Comparison of ENCODE assay signal across 20 cellular contexts in the genomic region with DNA sequence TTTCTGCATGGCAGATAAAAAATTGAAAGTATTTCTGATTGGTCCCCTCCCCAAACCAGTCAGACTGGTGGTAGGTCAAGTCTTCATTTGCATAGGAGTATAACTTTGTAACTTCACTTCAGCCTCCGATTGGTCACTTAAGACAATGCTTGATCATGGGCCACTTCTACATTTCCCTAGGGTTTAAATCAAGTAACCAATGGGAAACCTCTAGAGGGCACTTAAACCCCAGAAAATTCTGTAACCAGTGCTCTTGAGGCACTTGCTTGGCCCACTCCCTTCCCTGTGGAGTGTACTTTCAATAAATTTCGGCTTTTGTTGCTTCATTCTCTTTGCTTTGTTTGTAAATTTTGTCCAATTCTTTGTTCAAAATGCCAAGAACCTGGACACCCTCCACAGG.
DNase-seq lines count a peak whose midpoint lies in the region; ATAC-seq and TF ChIP-seq lines count a peak whose summit lies in the region.
"Had no signal": no experiment of that assay in that cellular context is flagged by ENCODE, and none has a peak within 500 bp of the region (broad histone marks: within the 10 kb centered on the region; RNA-seq: fewer than 3 reads in every experiment).

No MANE protein-coding gene starts in this region.

- H3K79me2 ChIP-seq in OCI-LY3 (ENCODE audit: low read length) (no peaks in the 10 kb centered on the region), mesendoderm (ENCODE audit: control insufficient read depth, insufficient read depth, low read length) (no peaks in the 10 kb centered on the region)

- peak; percentile 92 for ATAC-seq in WTC11
- ATAC-seq in GM18520 (IDR thresholded peaks at IDR 0.05; ENCODE audit: unreplicated experiment), result no peak
- ATAC-seq: CD8-positive, alpha-beta T cell had no signal

- H3K27ac Mint-ChIP-seq in WTC11, result no peak overlapping the region
- H3K27ac Mint-ChIP-seq: CD8-positive, alpha-beta T cell; T-helper 1 cell treated with Interleukin-12 subunit alpha and Interleukin-12 subunit beta and Interleukin-4 antibody, amounts not matched to agents 30 μg/mL and 1 μg/mL, for 36 hours had no signal

- H3K27me3 ChIP-seq in H7 (ENCODE audit: control insufficient read depth, insufficient read depth, low read length), result no peaks in the 10 kb centered on the region
- H3K27me3 ChIP-seq in OCI-LY3 (ENCODE audit: low read depth, low read length), result no peaks in the 10 kb centered on the region
- no peaks in the 10 kb centered on the region for H3K27me3 ChIP-seq in mesendoderm (ENCODE audit: insufficient read depth, low read length, poor library complexity)
- no peaks in the 10 kb centered on the region for H3K27me3 ChIP-seq in colonic mucosa
- H3K27me3 ChIP-seq: BLaER1 had no signal

- no peaks in the 10 kb centered on the region for H4K20me1 ChIP-seq in OCI-LY3 (ENCODE audit: insufficient read depth, low read length)
- H4K20me1 ChIP-seq: BLaER1 had no signal

- no peak overlapping the region for H3K23ac ChIP-seq in mesendoderm (ENCODE audit: low read length)

- H3K9ac ChIP-seq in OCI-LY3 (ENCODE audit: low read length) (no peak overlapping the region), mesendoderm (ENCODE audit: low read length) (no peak overlapping the region), colonic mucosa (ENCODE audit: low read depth in 2 of 2, low read length in 2 of 2) (no peak overlapping the region)
- H3K9ac ChIP-seq: BLaER1 had no signal

- no peaks in the 10 kb centered on the region for H3K36me3 ChIP-seq in H7 (replicated peaks; ENCODE audit: control insufficient read depth, insufficient read depth, low read length)
- no peaks in the 10 kb centered on the region for H3K36me3 ChIP-seq in OCI-LY3 (replicated peaks; ENCODE audit: low read depth, low read length)
- no peaks in the 10 kb centered on the region for H3K36me3 ChIP-seq in mesendoderm (ENCODE audit: control insufficient read depth, insufficient read depth, low read length)
- H3K36me3 ChIP-seq in colonic mucosa, result no peaks in the 10 kb centered on the region
- H3K36me3 ChIP-seq: BLaER1 had no signal

- no peak overlapping the region for H4K5ac ChIP-seq in mesendoderm (ENCODE audit: low read length)

- H3K4me1 Mint-ChIP-seq in WTC11, result peaks cover 8% of the 10 kb centered on the region

- POLR2A ChIA-PET in WTC11 (lab: Charles Lee), result no interaction called here

- no peak overlapping the region for H4K8ac ChIP-seq in mesendoderm (ENCODE audit: low read depth, low read length)

- no peak overlapping the region for H2BK5ac ChIP-seq in mesendoderm (ENCODE audit: low read length)

- H2BK15ac ChIP-seq in mesendoderm (replicated peaks; ENCODE audit: low read depth), result no peak overlapping the region

- no peak overlapping the region for H3K4me3 Mint-ChIP-seq in WTC11
- H3K4me3 Mint-ChIP-seq: CD8-positive, alpha-beta T cell; T-helper 1 cell treated with Interleukin-12 subunit alpha and Interleukin-12 subunit beta and Interleukin-4 antibody, amounts not matched to agents 30 μg/mL and 1 μg/mL, for 36 hours had no signal

- H2AK5ac ChIP-seq in mesendoderm (ENCODE audit: low read length), result no peak overlapping the region

- no peak overlapping the region for H3K18ac ChIP-seq in mesendoderm (ENCODE audit: low read length)

- no peaks in the 10 kb centered on the region for H3K79me1 ChIP-seq in mesendoderm (ENCODE audit: low read length)

- no peak overlapping the region for H3K4ac ChIP-seq in mesendoderm (ENCODE audit: low read depth, low read length)

- H3K9me3 ChIP-seq in OCI-LY3 (ENCODE audit: insufficient read depth, low read length) (no peaks in the 10 kb centered on the region), colonic mucosa (no peaks in the 10 kb centered on the region)
- H3K9me3 ChIP-seq: BLaER1 had no signal

- TF ChIP-seq CTCF in OCI-LY3 (IDR thresholded peaks at IDR 0.05; ENCODE audit: low read depth, low read length) (peak; percentile 32), WTC11 (IDR thresholded peaks at IDR 0.05) (no peak), colonic mucosa (IDR thresholded peaks at IDR 0.05) (no peak)

- H3K36me3 Mint-ChIP-seq in WTC11, result no peaks in the 10 kb centered on the region
- H3K36me3 Mint-ChIP-seq: CD8-positive, alpha-beta T cell had no signal

- H3K56ac ChIP-seq in mesendoderm (ENCODE audit: low read length), result peak overlapping the region; percentile 34

- intact Hi-C loops in colonic mucosa (cut with DNase I), result no loop called here

- H3K27me3 Mint-ChIP-seq in WTC11 (ENCODE audit: low read depth), result no peaks in the 10 kb centered on the region

- no peaks in the 10 kb centered on the region for H3K9me3 Mint-ChIP-seq in WTC11
- H3K9me3 Mint-ChIP-seq: CD8-positive, alpha-beta T cell; T-helper 1 cell treated with Interleukin-12 subunit alpha and Interleukin-12 subunit beta and Interleukin-4 antibody, amounts not matched to agents 30 μg/mL and 1 μg/mL, for 36 hours had no signal

- WGBS in mesendoderm (ENCODE audit: extremely low coverage, insufficient coverage, low lambda C conversion rate), result no CpG with 5 or more reads among the region's 2 CpGs

- peak overlapping the region; percentile 4; the same call in 1 of the 2 replicates for H2AFZ ChIP-seq in OCI-LY3 (ENCODE audit: low read depth, low read length)
- H2AFZ ChIP-seq: PC-9 had no signal

- no peak overlapping the region for H3K4me3 ChIP-seq in H7 (ENCODE audit: insufficient read depth, low read depth, low read length)
- no peak overlapping the region for H3K4me3 ChIP-seq in OCI-LY3 (ENCODE audit: low read length)
- H3K4me3 ChIP-seq in mesendoderm (ENCODE audit: low read length), result no peak overlapping the region
- H3K4me3 ChIP-seq in colonic mucosa, result no peak overlapping the region
- H3K4me3 ChIP-seq: BLaER1, PC-9 had no signal

- H3K4me2 ChIP-seq in OCI-LY3 (ENCODE audit: low read length) (no peak overlapping the region), mesendoderm (ENCODE audit: low read length) (no peak overlapping the region)
- H3K4me2 ChIP-seq: BLaER1, PC-9 had no signal

- H3K27ac ChIP-seq in OCI-LY3 (ENCODE audit: low read length) (no peak overlapping the region), mesendoderm (ENCODE audit: low read depth, low read length) (no peak overlapping the region), colonic mucosa (no peak overlapping the region)
- H3K27ac ChIP-seq: BLaER1, HL-60, PC-9, RWPE1 had no signal

- H3K4me1 ChIP-seq in OCI-LY3 (ENCODE audit: low read length) (no peaks in the 10 kb centered on the region), mesendoderm (ENCODE audit: control insufficient read depth, low read depth, low read length) (no peaks in the 10 kb centered on the region), colonic mucosa (no peaks in the 10 kb centered on the region)
- H3K4me1 ChIP-seq: BLaER1 had no signal

- peak; percentile 0 for DNase-seq in H7
- no peak for DNase-seq in WTC11 (ENCODE audit: low spot score)
- DNase-seq in mesendoderm, result peak; percentile 56
- no peak for DNase-seq in 8988T
- no peak for DNase-seq in colonic mucosa
- no peak for DNase-seq in SHP77 (lab: John Stamatoyannopoulos, UW)
- DNase-seq: CD8-positive, alpha-beta T cell; KBM-7; NCI-H1092 treated with DMSO at 0.1 percent for 48 hours; NCI-H1436 treated with DMSO at 0.1 percent for 48 hours; NCI-H2029; NCI-H524 treated with DMSO at 0.1 percent for 48 hours; NCI-H82; PC-9 had no signal

- H2BK120ac ChIP-seq in mesendoderm (ENCODE audit: low read depth, low read length), result no peak overlapping the region

- CTCF ChIA-PET in WTC11 (lab: Charles Lee), result interaction anchor here (1.1 kb wide), 1 partner anchor 44 kb away, joined by 10 read pairs; no protein-coding TSS in a partner anchor

TF ChIP-seq in WTC11, 78 proteins besides CTCF, POLR2A, EP300 and RAD21 (continues in another document):
- TF ChIP-seq, protein P1, sequence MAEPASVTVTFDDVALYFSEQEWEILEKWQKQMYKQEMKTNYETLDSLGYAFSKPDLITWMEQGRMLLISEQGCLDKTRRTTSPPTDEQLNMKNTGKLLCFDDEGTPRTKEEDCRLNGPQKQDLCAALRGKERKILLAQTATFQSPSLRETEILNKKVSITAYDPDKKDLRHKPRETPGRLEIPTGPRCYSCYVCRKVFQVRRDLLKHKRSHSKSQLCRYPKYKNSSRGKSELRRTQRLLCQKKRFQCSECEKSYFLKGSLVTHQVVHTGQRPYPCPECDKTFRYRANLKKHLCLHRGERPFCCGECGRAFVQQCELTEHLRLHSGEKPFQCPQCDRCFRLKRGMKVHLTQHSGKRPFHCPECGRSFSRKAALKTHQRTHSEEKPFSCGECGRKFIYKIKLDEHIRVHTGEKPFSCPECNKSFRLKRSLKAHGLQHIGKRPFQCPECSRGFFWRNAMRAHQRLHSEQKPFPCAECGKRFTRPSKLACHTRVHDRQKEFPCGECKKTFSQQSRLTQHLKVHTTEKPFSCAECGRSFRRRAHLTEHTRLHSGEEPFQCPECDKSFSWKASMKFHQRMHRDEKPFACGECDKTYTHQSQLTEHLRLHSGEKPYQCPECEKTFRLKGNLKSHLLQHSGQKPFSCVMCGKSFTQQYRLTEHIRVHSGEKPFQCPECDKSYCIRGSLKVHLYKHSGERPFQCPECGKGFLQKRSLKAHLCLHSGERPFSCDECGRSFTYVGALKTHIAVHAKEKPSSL (CRISPR knock-in tag; conservative IDR thresholded peaks at IDR 0.05), result no peak
- TF ChIP-seq GRHL2 (CRISPR knock-in tag; IDR thresholded peaks at IDR 0.05; ENCODE audit: insufficient replicate concordance, severe bottlenecking), result no peak
- TF ChIP-seq OVOL2 (CRISPR knock-in tag; IDR thresholded peaks at IDR 0.05; ENCODE audit: borderline replicate concordance), result no peak
- no peak for TF ChIP-seq RORB (CRISPR knock-in tag; IDR thresholded peaks at IDR 0.05)
- TF ChIP-seq, protein P2, sequence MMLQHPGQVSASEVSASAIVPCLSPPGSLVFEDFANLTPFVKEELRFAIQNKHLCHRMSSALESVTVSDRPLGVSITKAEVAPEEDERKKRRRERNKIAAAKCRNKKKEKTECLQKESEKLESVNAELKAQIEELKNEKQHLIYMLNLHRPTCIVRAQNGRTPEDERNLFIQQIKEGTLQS (CRISPR knock-in tag; conservative IDR thresholded peaks at IDR 0.05), result no peak
- TF ChIP-seq TEAD4 (CRISPR knock-in tag; IDR thresholded peaks at IDR 0.05), result no peak
- TF ChIP-seq, protein P3, sequence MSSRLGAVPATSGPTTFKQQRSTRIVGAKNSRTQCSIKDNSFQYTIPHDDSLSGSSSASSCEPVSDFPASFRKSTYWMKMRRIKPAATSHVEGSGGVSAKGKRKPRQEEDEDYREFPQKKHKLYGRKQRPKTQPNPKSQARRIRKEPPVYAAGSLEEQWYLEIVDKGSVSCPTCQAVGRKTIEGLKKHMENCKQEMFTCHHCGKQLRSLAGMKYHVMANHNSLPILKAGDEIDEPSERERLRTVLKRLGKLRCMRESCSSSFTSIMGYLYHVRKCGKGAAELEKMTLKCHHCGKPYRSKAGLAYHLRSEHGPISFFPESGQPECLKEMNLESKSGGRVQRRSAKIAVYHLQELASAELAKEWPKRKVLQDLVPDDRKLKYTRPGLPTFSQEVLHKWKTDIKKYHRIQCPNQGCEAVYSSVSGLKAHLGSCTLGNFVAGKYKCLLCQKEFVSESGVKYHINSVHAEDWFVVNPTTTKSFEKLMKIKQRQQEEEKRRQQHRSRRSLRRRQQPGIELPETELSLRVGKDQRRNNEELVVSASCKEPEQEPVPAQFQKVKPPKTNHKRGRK (CRISPR knock-in tag; IDR thresholded peaks at IDR 0.05; ENCODE audit: borderline replicate concordance), result no peak
- TF ChIP-seq ZNF671 (CRISPR knock-in tag; IDR thresholded peaks at IDR 0.05), result no peak

Comparison
In these comparisons a context has a peak if more than half of its experiments do, and no peak if none do; other contexts are left out.
1. DNase-seq: peak in H7 (single experiment) and mesendoderm (single experiment); none in WTC11 (single experiment), 8988T (single experiment), colonic mucosa (single experiment) and SHP77 (0 of 2).